Comparison of ENCODE assay signal across 8 cellular contexts in the genomic region with DNA sequence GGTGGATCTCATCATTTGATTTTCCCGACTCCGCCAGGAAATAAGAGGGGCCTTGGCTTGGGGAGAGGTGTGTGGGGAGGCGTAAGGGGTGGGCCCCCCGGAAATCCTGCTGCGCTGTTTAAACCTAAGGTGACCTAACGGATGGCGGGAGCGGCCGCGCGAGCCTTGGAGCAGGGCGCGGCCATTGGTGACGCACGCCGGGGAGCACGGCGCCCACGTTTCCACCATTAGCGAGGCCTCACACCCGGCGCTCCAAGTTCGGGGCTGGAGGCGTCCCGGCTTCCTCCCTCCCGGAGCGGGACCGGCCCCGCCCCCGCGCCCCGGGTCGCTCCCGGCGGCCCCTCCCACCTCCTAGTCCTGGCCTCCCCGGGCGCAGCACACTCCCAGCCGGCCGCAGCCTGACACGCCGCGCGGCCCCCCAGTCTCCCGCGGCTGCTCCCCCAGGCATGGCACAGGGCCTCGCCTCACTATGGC. TPM values are rescaled to one million over a fixed set of nuclear protein-coding genes. Genes with fewer than 3 reads are reported as not detected.
DNase-seq lines count a peak whose midpoint lies in the region; ATAC-seq and TF ChIP-seq lines count a peak whose summit lies in the region.

A gene (plus strand): TSS at position 354 of the 474 bp plus-strand sequence. CDS start 116 bp downstream, at position 470.

- peak; percentile 77 for ATAC-seq in GM18868 (IDR thresholded peaks at IDR 0.05; ENCODE audit: unreplicated experiment)
- peak; percentile 66 for ATAC-seq in HG03103 (IDR thresholded peaks at IDR 0.05; ENCODE audit: low read depth, unreplicated experiment)

- no peak for TF ChIP-seq RAD21 in liver (IDR thresholded peaks at IDR 0.05)

- H3K36me3 Mint-ChIP-seq in activated CD4-positive, alpha-beta T cell treated with anti-CD3 and anti-CD28 coated beads, Interleukin-2, amount 10 ng/mL, durations not matched to agents 24 days and 14 days (ENCODE audit: low read depth): peaks cover 21% of the 10 kb centered on the region
- peaks cover 6% of the 10 kb centered on the region for H3K36me3 Mint-ChIP-seq in dendritic cell treated with granulocyte-macrophage colony-stimulating factor and Interleukin-4, amounts not matched to agents 40 ng/mL and 50 ng/mL, for 4 days (ENCODE audit: low read depth)

- H3K36me3 ChIP-seq in liver (ENCODE audit: control insufficient read depth in 4 of 4, insufficient read depth in 3 of 4, low read depth in 1 of 4, low read length in 3 of 4): no peaks in the 10 kb centered on the region

- H3K27me3 ChIP-seq in liver (ENCODE audit: control insufficient read depth in 4 of 4, insufficient read depth in 4 of 4, low read length in 3 of 4): no peaks in the 10 kb centered on the region

- no peaks in the 10 kb centered on the region for H3K9me3 ChIP-seq in liver (ENCODE audit: control insufficient read depth in 4 of 4, low read length in 3 of 4)

- H3K4me3 ChIP-seq in liver (ENCODE audit: low read depth in 1 of 3, low read length in 3 of 3): peak within 1 kb of the TSS; percentile 37 to 85 (median 69)

- peak within 1 kb of the TSS; percentile 91 for H3K27ac Mint-ChIP-seq in activated CD4-positive, alpha-beta T cell treated with anti-CD3 and anti-CD28 coated beads, Interleukin-2, amount 10 ng/mL, durations not matched to agents 24 days and 14 days
- peak within 1 kb of the TSS; percentile 86 for H3K27ac Mint-ChIP-seq in dendritic cell treated with granulocyte-macrophage colony-stimulating factor and Interleukin-4, amounts not matched to agents 40 ng/mL and 50 ng/mL, for 4 days

- peak within 1 kb of the TSS; percentile 51 to 70 for H3K27ac ChIP-seq in liver (ENCODE audit: low read depth in 1 of 2, low read length in 2 of 2)

- peak within 1 kb of the TSS; percentile 90 for H3K4me3 Mint-ChIP-seq in activated CD4-positive, alpha-beta T cell treated with anti-CD3 and anti-CD28 coated beads, Interleukin-2, amount 10 ng/mL, durations not matched to agents 24 days and 14 days
- peak within 1 kb of the TSS; percentile 84 for H3K4me3 Mint-ChIP-seq in dendritic cell treated with granulocyte-macrophage colony-stimulating factor and Interleukin-4, amounts not matched to agents 40 ng/mL and 50 ng/mL, for 4 days

- no peaks in the 10 kb centered on the region for H3K27me3 Mint-ChIP-seq in activated CD4-positive, alpha-beta T cell treated with anti-CD3 and anti-CD28 coated beads, Interleukin-2, amount 10 ng/mL, durations not matched to agents 24 days and 14 days
- H3K27me3 Mint-ChIP-seq in dendritic cell treated with granulocyte-macrophage colony-stimulating factor and Interleukin-4, amounts not matched to agents 40 ng/mL and 50 ng/mL, for 4 days: no peaks in the 10 kb centered on the region

- no peaks in the 10 kb centered on the region for H3K4me1 ChIP-seq in liver (ENCODE audit: control insufficient read depth in 4 of 4, insufficient read depth in 4 of 4, low read length in 3 of 4)

- no peak for TF ChIP-seq CTCF in liver (IDR thresholded peaks at IDR 0.05; ENCODE audit: low read depth, low read length, missing input control)

- H3K9me3 Mint-ChIP-seq in activated CD4-positive, alpha-beta T cell treated with anti-CD3 and anti-CD28 coated beads, Interleukin-2, amount 10 ng/mL, durations not matched to agents 24 days and 14 days: no peaks in the 10 kb centered on the region
- H3K9me3 Mint-ChIP-seq in dendritic cell treated with granulocyte-macrophage colony-stimulating factor and Interleukin-4, amounts not matched to agents 40 ng/mL and 50 ng/mL, for 4 days: no peaks in the 10 kb centered on the region

- DNase-seq in ACHN (peak; percentile 74), NCI-H446 (lab: John Stamatoyannopoulos, UW) (peak; percentile 20 to 76)
- peak; percentile 81 for DNase-seq in activated CD4-positive, alpha-beta T cell treated with anti-CD3 and anti-CD28 coated beads, Interleukin-2, amount 10 ng/mL, durations not matched to agents 24 days and 14 days
- DNase-seq in stimulated activated CD4-positive, alpha-beta T cell treated with anti-CD3 and anti-CD28 coated beads, Interleukin-4, amount 100 ng/mL, for 1 hour: peak; percentile 63

- peaks cover 19% of the 10 kb centered on the region for H3K4me1 Mint-ChIP-seq in activated CD4-positive, alpha-beta T cell treated with anti-CD3 and anti-CD28 coated beads, Interleukin-2, amount 10 ng/mL, durations not matched to agents 24 days and 14 days
- peaks cover 24% of the 10 kb centered on the region for H3K4me1 Mint-ChIP-seq in dendritic cell treated with granulocyte-macrophage colony-stimulating factor and Interleukin-4, amounts not matched to agents 40 ng/mL and 50 ng/mL, for 4 days (ENCODE audit: low read depth)

- intact Hi-C loops in activated CD4-positive, alpha-beta T cell treated with anti-CD3 and anti-CD28 coated beads, Interleukin-2, amount 10 ng/mL, durations not matched to agents 24 days and 14 days (cut with micrococcal nuclease): loop anchor here (1.0 to 2.0 kb wide), 4 partner anchors 8 to 120 kb away; a partner anchor contains a TSS
- intact Hi-C loops in dendritic cell treated with granulocyte-macrophage colony-stimulating factor and Interleukin-4, amounts not matched to agents 40 ng/mL and 50 ng/mL, for 4 days (cut with micrococcal nuclease): loop anchor here (2.0 kb wide), 1 partner anchor 14 kb away; no protein-coding TSS in a partner anchor

- in situ Hi-C loops in ACHN (cut with HindIII; ENCODE audit: low pct_ligation_motif_present, low pct_unique_long_range_greater_than_20kb, low sequenced_read_pairs): no loop called here

- peak within 1 kb of the TSS; percentile 42 to 47 for H3K9ac ChIP-seq in liver (ENCODE audit: low read depth in 1 of 2, low read length in 2 of 2)

- 2% methylated on average over 46 of the region's 46 CpGs for WGBS in liver

TF ChIP-seq in liver, 16 proteins besides CTCF, POLR2A, EP300 and RAD21:
- TF ChIP-seq GABPA (IDR thresholded peaks at IDR 0.05 in 1 of 2, conservative IDR thresholded peaks at IDR 0.05 in 1 of 2) (no peak), YY1 (IDR thresholded peaks at IDR 0.05) (peak; percentile 62)

RNA-seq across cellular contexts. Expression of the gene that starts here (rescaled TPM):
- total RNA-seq in activated CD4-positive, alpha-beta T cell treated with anti-CD3 and anti-CD28 coated beads, Interleukin-2, amount 10 ng/mL, durations not matched to agents 24 days and 14 days: 161 and 162 TPM in 2 replicates
- total RNA-seq in liver: 10 to 100 TPM; 13.9 to 41.0 TPM
- polyA plus RNA-seq in liver: 10 to 100 TPM; 17.0 to 18.5 TPM

Comparison
In these comparisons a context has a peak if more than half of its experiments do, and no peak if none do; other contexts are left out.
1. Peak in every context shown above with its lines: DNase-seq, ATAC-seq, H3K4me3 ChIP-seq and H3K27ac ChIP-seq.